In genomic region chr2:6945087-6945813, GRCh38 we compare ENCODE assay signal across 8 cellular contexts. TPM values are rescaled to one million over a fixed set of nuclear protein-coding genes. Genes with fewer than 3 reads are reported as not detected.
DNase-seq lines count a peak whose midpoint lies in the region; ATAC-seq and TF ChIP-seq lines count a peak whose summit lies in the region.

No MANE protein-coding gene starts in this region.

- H3K9me3 ChIP-seq in right atrium auricular region (no peaks in the 10 kb centered on the region), uterus (no peaks in the 10 kb centered on the region), stomach (no peaks in the 10 kb centered on the region)

- H3K27me3 Mint-ChIP-seq in activated naive CD8-positive, alpha-beta T cell: no peaks in the 10 kb centered on the region

- no peak overlapping the region for H3K4me3 Mint-ChIP-seq in activated naive CD8-positive, alpha-beta T cell

- peaks cover 57% of the 10 kb centered on the region for H3K4me1 Mint-ChIP-seq in activated naive CD8-positive, alpha-beta T cell (ENCODE audit: low read depth)

- peak; percentile 85 for ATAC-seq in HG03060 (IDR thresholded peaks at IDR 0.05; ENCODE audit: low read depth, unreplicated experiment)

- WGBS in stomach, 5 donors: 75 to 88% (median 86%) methylated on average over 9 of the region's 9 CpGs

- H3K9me3 Mint-ChIP-seq in activated naive CD8-positive, alpha-beta T cell (ENCODE audit: low read depth): no peaks in the 10 kb centered on the region

- peaks cover 0 to 16% of the 10 kb centered on the region in 2 donors for H3K4me1 ChIP-seq in right atrium auricular region
- peaks cover 0 to 6% of the 10 kb centered on the region in 2 donors for H3K4me1 ChIP-seq in uterus
- H3K4me1 ChIP-seq in stomach: peaks cover 0 to 31% (median 3%) of the 10 kb centered on the region in 4 donors

- no peaks in the 10 kb centered on the region for H3K27me3 ChIP-seq in right atrium auricular region
- H3K27me3 ChIP-seq in uterus: no peaks in the 10 kb centered on the region
- H3K27me3 ChIP-seq in stomach: no peaks in the 10 kb centered on the region

- H3K27ac ChIP-seq in right atrium auricular region (peak overlapping the region; percentile 1 to 46), uterus (peak overlapping the region; percentile 40 to 47), stomach (peak overlapping the region in 2 of 5 donors; percentile 5 to 20)

- TF ChIP-seq CTCF in right atrium auricular region (IDR thresholded peaks at IDR 0.05) (no peak), uterus (IDR thresholded peaks at IDR 0.05) (no peak), stomach (IDR thresholded peaks at IDR 0.05) (no peak)

- H3K4me3 ChIP-seq in right atrium auricular region: no peak overlapping the region
- H3K4me3 ChIP-seq in uterus: no peak overlapping the region
- H3K4me3 ChIP-seq in stomach: no peak overlapping the region

- no peak for TF ChIP-seq EP300 in stomach (IDR thresholded peaks at IDR 0.05)

- peaks cover 32% of the 10 kb centered on the region for H3K36me3 Mint-ChIP-seq in activated naive CD8-positive, alpha-beta T cell

- intact Hi-C loops in cardiac septum (cut with DNase I): loop anchor here (5.0 kb wide), 1 partner anchor 42 kb away; no protein-coding TSS in a partner anchor
- intact Hi-C loops in uterus (cut with DNase I; ENCODE audit: low total_unique reads): no loop called here
- intact Hi-C loops in stomach (cut with DNase I; ENCODE audit: low total_unique reads): no loop called here

- H3K36me3 ChIP-seq in right atrium auricular region (peaks cover 11% of the 10 kb centered on the region), uterus (no peaks in the 10 kb centered on the region), stomach (peaks cover 0 to 14% (median 10%) of the 10 kb centered on the region in 4 donors)

- DNase-seq in right atrium auricular region (ENCODE audit: low spot score): peak; percentile 52
- DNase-seq in cardiac septum (ENCODE audit: low spot score): no peak
- DNase-seq in uterus: no peak
- no peak for DNase-seq in stomach
- DNase-seq in NCI-H1436 (lab: John Stamatoyannopoulos, UW): no peak
- no peak for DNase-seq in NCI-H187 (lab: John Stamatoyannopoulos, UW)

- TF ChIP-seq POLR2A in uterus (IDR thresholded peaks at IDR 0.05) (no peak), stomach (IDR thresholded peaks at IDR 0.05) (no peak)

- H3K27ac Mint-ChIP-seq in activated naive CD8-positive, alpha-beta T cell: peak overlapping the region; percentile 69

RNA-seq across cellular contexts. Expression of gene RNF144A, which starts 28.0 kb away (rescaled TPM):
- total RNA-seq in right atrium auricular region (10 to 100 TPM in 1 of 2 donors, 1 to 10 TPM in 1; 8.2 to 12.6 TPM), cardiac septum (11.7 TPM), uterus (100 to 1,000 TPM in 1 of 4 donors, 10 to 100 TPM in 3; 22.5 to 103 (median 63.0) TPM), stomach (10 to 100 TPM in 3 of 5 donors, 1 to 10 TPM in 2; 2.3 to 71.4 (median 18.2) TPM)
- 1 to 10 TPM; 1.4 to 2.7 (median 2.0) TPM for polyA plus RNA-seq in stomach
